ENCODE assay signal across 20 cellular contexts in the genomic region with DNA sequence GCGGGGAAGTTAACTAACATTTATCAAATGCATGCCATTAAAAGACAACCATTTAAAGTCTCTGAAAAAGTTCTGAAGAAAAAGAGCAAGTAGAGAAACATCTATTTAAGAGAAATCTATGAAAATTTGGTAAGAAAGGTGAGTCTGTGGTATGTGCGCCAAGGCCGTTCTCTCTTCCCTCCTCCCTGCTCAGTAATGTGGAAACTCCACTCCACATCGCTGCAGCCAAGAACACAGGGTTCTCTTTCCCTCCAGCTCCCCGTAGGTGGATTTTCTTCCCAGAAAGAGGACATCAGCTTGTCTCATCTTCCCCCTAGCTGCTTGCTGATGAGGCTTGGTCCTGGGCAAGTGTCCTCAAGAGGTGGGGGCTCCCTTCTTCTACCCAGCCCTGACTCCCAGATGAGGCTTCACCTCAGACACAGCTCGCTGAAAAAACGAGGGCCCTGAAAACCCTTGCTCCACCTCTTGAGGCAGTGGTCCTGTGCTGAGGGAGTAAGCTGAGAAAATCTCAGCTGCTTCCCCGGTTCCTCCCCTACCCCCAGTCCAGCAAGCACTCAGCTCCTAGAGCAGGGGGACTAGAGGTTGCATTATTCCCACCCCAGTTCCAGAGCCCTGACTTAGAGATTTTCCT.
"Had no signal": no experiment of that assay in that cellular context is flagged by ENCODE, and none has a peak within 500 bp of the region (broad histone marks: within the 10 kb centered on the region; RNA-seq: fewer than 3 reads in every experiment).

No MANE protein-coding gene starts in this region.

- H3K27me3 ChIP-seq: tibial nerve, vagina had no signal

- H3K4me3 ChIP-seq: left ventricle myocardium inferior, prostate gland, skin epidermis, tibial nerve, vagina had no signal

- H3K36me3 ChIP-seq: left ventricle myocardium inferior, prostate gland, tibial nerve, vagina had no signal

- H3K4me1 ChIP-seq: prostate gland, tibial nerve, vagina had no signal

- DNase-seq: activated CD4-positive, alpha-beta memory T cell treated with anti-CD3 and anti-CD28 coated beads for 36 hours; activated CD4-positive, alpha-beta T cell treated with anti-CD3 and anti-CD28 coated beads for 36 hours; activated CD8-positive, alpha-beta memory T cell treated with anti-CD3 and anti-CD28 coated beads, Interleukin-2, amount 10 ng/mL, durations not matched to agents 7 days and 5 days; activated naive CD4-positive, alpha-beta T cell treated with anti-CD3 and anti-CD28 coated beads for 36 hours; activated naive CD8-positive, alpha-beta T cell treated with anti-CD3 and anti-CD28 coated beads, Interleukin-2, amount 50 U/mL, for 24 hours; activated T-cell treated with anti-CD3 and anti-CD28 coated beads, Interleukin-2, amount 50 U/mL, for 1 hour; aorta; cortex of kidney; effector CD4-positive, alpha-beta T cell; foreskin fibroblast; hippocampal formation; left ventricle myocardium inferior; naive thymus-derived CD8-positive, alpha-beta T cell; right cardiac atrium; stimulated activated CD4-positive, alpha-beta T cell treated with anti-CD3 and anti-CD28 coated beads, Interleukin-4, amount 100 ng/mL, for 24 hours; stimulated activated naive CD4-positive, alpha-beta T cell had no signal

- H3K27ac ChIP-seq: left ventricle myocardium inferior, prostate gland, skin epidermis, tibial nerve, vagina had no signal

- ATAC-seq: activated CD4-positive, alpha-beta T cell treated with anti-CD3 and anti-CD28 coated beads for 36 hours; activated CD8-positive, alpha-beta memory T cell treated with anti-CD3 and anti-CD28 coated beads, Interleukin-2, amount 10 ng/mL, durations not matched to agents 7 days and 5 days; activated naive CD8-positive, alpha-beta T cell treated with anti-CD3 and anti-CD28 coated beads, Interleukin-2, amount 50 U/mL, for 24 hours; naive thymus-derived CD8-positive, alpha-beta T cell; right cardiac atrium had no signal
